ENCODE assay signal across 1 cellular context in the genomic region with DNA sequence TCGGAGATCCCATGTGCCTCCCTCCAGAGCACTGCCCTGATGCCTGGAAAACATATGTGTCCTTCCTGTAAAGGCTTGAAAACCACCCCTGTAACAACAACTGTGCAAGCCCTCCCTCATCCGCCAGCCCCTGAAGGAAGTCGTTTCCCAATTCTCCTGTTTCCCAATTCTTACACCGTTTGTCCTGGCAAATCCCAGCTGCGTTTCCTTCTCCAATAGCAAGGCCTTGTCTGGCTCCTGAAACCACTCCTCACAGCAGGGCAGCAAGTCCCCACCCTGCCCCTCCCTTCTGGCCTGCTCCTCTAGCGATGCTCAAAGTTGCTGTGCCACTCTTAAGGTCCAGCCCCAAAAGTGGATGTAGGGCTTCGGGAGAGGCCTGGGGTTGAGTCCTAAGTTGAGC.
TF ChIP-seq lines count a peak whose summit lies in the region.

No MANE protein-coding gene starts in this region.

TF ChIP-seq in H1, 55 proteins besides CTCF, POLR2A, EP300 and RAD21 (continued from another document):
- no peak for TF ChIP-seq SP2 (IDR thresholded peaks at IDR 0.05; ENCODE audit: low read length)
